16 cellular contexts compared by ENCODE assay signal in the genomic region with DNA sequence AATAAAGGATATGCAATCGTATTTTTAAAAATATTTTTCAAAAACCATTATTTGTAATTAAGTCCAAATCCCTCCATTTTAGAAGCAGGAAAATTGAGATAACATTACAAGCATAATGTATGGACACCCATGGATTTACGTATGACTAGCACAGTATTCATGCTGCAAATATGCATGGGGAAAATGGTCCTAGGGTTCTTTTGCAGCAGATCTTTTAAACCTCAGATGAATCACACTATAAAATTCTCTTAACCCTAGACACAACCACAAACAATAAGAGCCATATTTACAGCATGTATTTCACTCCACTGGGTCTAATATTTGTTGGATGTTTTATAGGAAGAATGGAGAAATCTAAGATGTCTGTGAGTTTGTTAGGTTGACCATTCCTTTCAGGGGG.
DNase-seq lines count a peak whose midpoint lies in the region; ATAC-seq, FAIRE-seq and TF ChIP-seq lines count a peak whose summit lies in the region.
"Had no signal": no experiment of that assay in that cellular context is flagged by ENCODE, and none has a peak within 500 bp of the region (broad histone marks: within the 10 kb centered on the region; RNA-seq: fewer than 3 reads in every experiment).

No MANE protein-coding gene starts in this region.

- peak; percentile 74 for DNase-seq in HFF-Myc (ENCODE audit: extremely low read depth, low read depth)
- DNase-seq in astrocyte of the cerebellum (ENCODE audit: low read depth) = peak; percentile 82
- DNase-seq in glomerular visceral epithelial cell (ENCODE audit: extremely low spot score) = peak; percentile 75
- no peak for DNase-seq in NCI-H1092 (lab: John Stamatoyannopoulos, UW)
- DNase-seq in OCI-M1 (lab: John Stamatoyannopoulos, UW) = no peak
- DNase-seq: activated CD4-positive, alpha-beta T cell treated with anti-CD3 and anti-CD28 coated beads, Interleukin-2, amount 50 U/mL, for 4 hours; DMS153; endodermal cell; hippocampal formation; NCI-H1436; NCI-H510A; small intestine; T-helper 9 cell had no signal

- no peak for ATAC-seq in GM21515 (IDR thresholded peaks at IDR 0.05; ENCODE audit: unreplicated experiment)
- ATAC-seq in HG03460 (IDR thresholded peaks at IDR 0.05; ENCODE audit: unreplicated experiment) = no peak

- H3K4me3 ChIP-seq in HFF-Myc (replicated peaks; ENCODE audit: low read depth, low read length) = no peak overlapping the region
- H3K4me3 ChIP-seq in astrocyte of the cerebellum (ENCODE audit: low read depth, low read length) = no peak overlapping the region

- in situ Hi-C loops in astrocyte of the cerebellum (cut with HindIII; ENCODE audit: low sequenced_read_pairs) = no loop called here

- peak; percentile 97 for FAIRE-seq in A204.1 (lab: Jason Lieb, UNC)
- FAIRE-seq: small intestine had no signal

- TF ChIP-seq CTCF in HFF-Myc (IDR thresholded peaks at IDR 0.05; ENCODE audit: low read depth, low read length, missing control alignments) = no peak
- no peak for TF ChIP-seq CTCF in astrocyte of the cerebellum (IDR thresholded peaks at IDR 0.05; ENCODE audit: low read depth, low read length, missing control alignments)

Comparison
In these comparisons a context has a peak if more than half of its experiments do, and no peak if none do; other contexts are left out.
1. DNase-seq: peak in HFF-Myc (single experiment), astrocyte of the cerebellum (single experiment) and glomerular visceral epithelial cell (single experiment); none in NCI-H1092 (single experiment) and OCI-M1 (single experiment).